ENCODE assay signal across 6 cellular contexts in the genomic region with DNA sequence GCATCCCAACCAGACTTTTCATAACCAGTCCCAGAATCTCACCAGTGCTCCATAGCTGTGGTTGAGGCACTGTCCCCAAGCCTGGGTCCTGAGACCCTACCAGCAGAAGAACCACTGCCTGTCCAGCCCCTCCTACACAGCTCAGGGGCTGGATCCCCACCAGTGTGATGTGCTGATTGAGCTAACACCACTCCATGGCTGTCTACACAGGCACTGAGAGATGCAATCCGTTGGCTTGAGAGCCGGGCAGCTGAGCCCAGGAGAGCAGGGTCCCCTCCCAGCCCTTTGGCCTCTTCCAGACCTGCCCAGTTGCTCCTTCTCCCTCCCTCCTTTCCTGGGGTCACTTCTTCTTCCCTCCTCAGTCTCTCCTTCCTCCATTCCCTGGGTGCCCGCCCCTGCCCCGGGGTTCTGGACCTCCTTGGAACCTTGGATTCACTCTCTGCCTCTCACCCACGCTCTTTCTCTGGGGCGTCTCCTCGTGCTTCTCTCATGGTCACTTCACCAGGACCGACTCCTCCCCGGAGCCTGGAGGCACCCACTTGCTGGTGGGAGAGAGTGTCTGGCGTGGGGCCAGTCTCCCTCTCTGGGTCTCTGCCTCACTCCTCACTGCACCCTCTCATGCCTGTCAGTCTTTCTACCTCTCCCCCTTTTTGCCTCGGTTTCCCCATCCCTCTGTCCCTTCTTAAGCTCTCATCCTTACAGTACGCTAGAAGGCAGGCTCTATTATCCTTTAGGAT. TPM values are rescaled to one million over a fixed set of nuclear protein-coding genes. Genes with fewer than 3 reads are reported as not detected.
DNase-seq lines count a peak whose midpoint lies in the region; ATAC-seq, FAIRE-seq and TF ChIP-seq lines count a peak whose summit lies in the region.

No MANE protein-coding gene starts in this region.

- peaks cover 26% of the 10 kb centered on the region for H3K79me2 ChIP-seq in K562 (ENCODE audit: control insufficient read depth, insufficient read depth, low read length)

- no peak for TF ChIP-seq RAD21 in K562 (CRISPR knock-in tag; conservative IDR thresholded peaks at IDR 0.05 in 1 of 2, IDR thresholded peaks at IDR 0.05 in 1 of 2)

- peak overlapping the region; percentile 38 for H3K4me3 Mint-ChIP-seq in natural killer cell treated with Interleukin-12 subunit alpha and Interleukin-12 subunit beta and Interleukin-15 and Interleukin-18, amount 100 ng/mL, for 72 hours

- H3K9me3 ChIP-seq in K562 (replicated peaks; ENCODE audit: control insufficient read depth, insufficient read depth, low read depth, low read length) = no peaks in the 10 kb centered on the region

- peak overlapping the region; percentile 91 for H2AFZ ChIP-seq in K562 (ENCODE audit: low read depth, low read length)

- TF ChIP-seq EP300 in K562 (IDR thresholded peaks at IDR 0.05; ENCODE audit: low read length) = no peak

- no peaks in the 10 kb centered on the region for H4K20me1 ChIP-seq in K562 (replicated peaks; ENCODE audit: control insufficient read depth, insufficient read depth, low read length)

- H3K4me1 Mint-ChIP-seq in natural killer cell treated with Interleukin-12 subunit alpha and Interleukin-12 subunit beta and Interleukin-15 and Interleukin-18, amount 100 ng/mL, for 72 hours (ENCODE audit: low read depth in 2 of 2) = peaks cover 23 to 32% of the 10 kb centered on the region in 2 donors

- H3K27ac Mint-ChIP-seq in natural killer cell treated with Interleukin-12 subunit alpha and Interleukin-12 subunit beta and Interleukin-15 and Interleukin-18, amount 100 ng/mL, for 72 hours = peak overlapping the region; percentile 35 to 52

- H3K27me3 ChIP-seq in K562 (ENCODE audit: control insufficient read depth in 2 of 2, insufficient read depth in 2 of 2, low read length in 2 of 2) = no peaks in the 10 kb centered on the region

- H3K4me2 ChIP-seq in K562 (ENCODE audit: insufficient read depth, low read length) = peak overlapping the region; percentile 75

- peak; percentile 44 for ATAC-seq in K562
- ATAC-seq in natural killer cell treated with Interleukin-12 subunit alpha and Interleukin-12 subunit beta and Interleukin-15 and Interleukin-18, amount 100 ng/mL, for 72 hours = peak in 1 of 2 donors; percentile 1

- BruUV-seq in K562 (replicated peaks; lab: Mats Ljungman, UMichigan) = no TSS peak

- H3K27me3 Mint-ChIP-seq in natural killer cell treated with Interleukin-12 subunit alpha and Interleukin-12 subunit beta and Interleukin-15 and Interleukin-18, amount 100 ng/mL, for 72 hours = no peaks in the 10 kb centered on the region

- POLR2A ChIA-PET in K562 (lab: Yijun Ruan, JAX) = interaction anchor here (1.0 to 6.5 kb wide), 8 partner anchors 12 to 100 kb away, joined by 3 to 48 read pairs (median 10); partner anchors contain the start of genes MALAT1 and NEAT1

- in situ Hi-C loops in K562 (cut with MboI) = no loop called here

- intact Hi-C loops in K562 (cut with micrococcal nuclease) = no loop called here

- peaks cover 27% of the 10 kb centered on the region; the same call in 2 of the 3 replicates for H3K36me3 ChIP-seq in K562 (ENCODE audit: control insufficient read depth, insufficient read depth, low read length)

- DNase-seq in HFF-Myc (ENCODE audit: extremely low read depth, low read depth) (no peak), K562 (ENCODE audit: extremely low read depth in 1 of 4, low spot score in 3 of 4) (peak in 3 of 4 experiments; percentile 38 to 53 (median 45)), COR-L47 (lab: John Stamatoyannopoulos, UW) (no peak), NCI-H187 treated with DMSO at 0.1 percent for 48 hours (lab: John Stamatoyannopoulos, UW) (no peak)
- no peak for DNase-seq in natural killer cell treated with Interleukin-12 subunit alpha and Interleukin-12 subunit beta and Interleukin-15 and Interleukin-18, amount 100 ng/mL, for 72 hours (ENCODE audit: low spot score)
- no peak for DNase-seq in activated CD4-positive, CD25-positive, alpha-beta regulatory T cell (lab: John Stamatoyannopoulos, UW)

- peak overlapping the region; percentile 58 for H3K27ac ChIP-seq in K562 (ENCODE audit: extremely low read depth, low read depth, low read length)

- no peaks in the 10 kb centered on the region for H3K36me3 Mint-ChIP-seq in natural killer cell treated with Interleukin-12 subunit alpha and Interleukin-12 subunit beta and Interleukin-15 and Interleukin-18, amount 100 ng/mL, for 72 hours

- H3K9me1 ChIP-seq in K562 (ENCODE audit: control insufficient read depth, insufficient read depth, low read length) = peaks cover 4% of the 10 kb centered on the region

- H3K4me3 ChIP-seq in HFF-Myc (replicated peaks; ENCODE audit: low read depth, low read length) (peak overlapping the region; percentile 25), K562 (peak overlapping the region; percentile 17; the same call in 1 of the 2 replicates)

- TF ChIP-seq CTCF in HFF-Myc (IDR thresholded peaks at IDR 0.05; ENCODE audit: low read depth, low read length, missing control alignments) = no peak
- TF ChIP-seq CTCF in K562 (IDR thresholded peaks at IDR 0.05 in 2 of 3, conservative IDR thresholded peaks at IDR 0.05 in 1 of 3; ENCODE audit: insufficient read depth in 2 of 3, low read depth in 1 of 3, low read length in 3 of 3) = no peak

- 28% methylated on average over 12 of the region's 12 CpGs for WGBS in K562 (ENCODE audit: insufficient coverage, low coverage, missing lambda C conversion rate)

- CTCF ChIA-PET in K562 (lab: Yijun Ruan, JAX; ENCODE audit: low intra/inter-chr PET ratio) = no interaction called here

- H3K9me3 Mint-ChIP-seq in natural killer cell treated with Interleukin-12 subunit alpha and Interleukin-12 subunit beta and Interleukin-15 and Interleukin-18, amount 100 ng/mL, for 72 hours = no peaks in the 10 kb centered on the region

- FAIRE-seq in K562 (lab: Jason Lieb, UNC) = no peak

- H3K9ac ChIP-seq in K562 (ENCODE audit: insufficient read depth in 1 of 2, low read depth in 2 of 2, low read length in 2 of 2) = peak overlapping the region; percentile 55 to 87; a peak in 3 of 4 replicates

- no peak for TF ChIP-seq POLR2A in K562 (conservative IDR thresholded peaks at IDR 0.05)

- H3K4me1 ChIP-seq in K562 (replicated peaks in 1 of 2; ENCODE audit: control insufficient read depth in 2 of 2, insufficient read depth in 2 of 2, low read length in 2 of 2) = peaks cover 38 to 44% of the 10 kb centered on the region in 2 experiments

RNA-seq across cellular contexts. Expression of gene SCYL1, which starts 0.7 kb away (rescaled TPM):
- total RNA-seq in K562 (2011; cell fraction: chromatin; rRNA removed; ENCODE audit: low replicate concordance) = 59.7 and 207 TPM in 2 replicates
- 125 and 130 TPM in 2 replicates for total RNA-seq in K562 (2011; cell fraction: nucleolus; rRNA removed)
- total RNA-seq in K562 (2011; cell fraction: nucleoplasm; rRNA removed) = 91.0 and 98.2 TPM in 2 replicates
- 145 and 156 TPM in 2 replicates for total RNA-seq in K562 (2014; rRNA removed)
- total RNA-seq in K562 (2014; rRNA removed; fragmentation: Illumina TruSeq; extraction: Trizol) = 14.2 and 20.2 TPM in 2 replicates
- total RNA-seq in K562 (2015; rRNA removed; fragmentation: Illumina TruSeq; extraction: Trizol) = 57.6 and 59.0 TPM in 2 replicates
- 113 and 115 TPM in 2 replicates for total RNA-seq in K562 (2021)
- 55.0 and 79.2 TPM in 2 replicates for polyA plus RNA-seq in K562 (2011; rRNA removed)
- polyA plus RNA-seq in K562 (2011; cell fraction: cytosol; rRNA removed) = 121 and 188 TPM in 2 replicates
- 124 and 172 TPM in 2 replicates for polyA plus RNA-seq in K562 (2011; cell fraction: nucleus; rRNA removed)
- 54.7 and 95.3 TPM in 2 replicates for polyA plus RNA-seq in K562 (2012)
- polyA plus RNA-seq in K562 (2014; fragmentation: Illumina TruSeq; extraction: Trizol) = 76.1 and 81.3 TPM in 2 replicates
- polyA plus RNA-seq in K562 (2014; fragmentation: Nextera tagmentation; extraction: Ambion mirVana) = 1 to 10 TPM; 1.9 to 4.7 TPM
- 96.0 and 104 TPM in 2 replicates for polyA plus RNA-seq in K562 (2014; rRNA removed)
- 27.0 and 42.0 TPM in 2 replicates for polyA minus RNA-seq in K562 (2011; rRNA and poly(A)+ RNA removed)
- 62.5 and 74.3 TPM in 2 replicates for polyA minus RNA-seq in K562 (2011; cell fraction: cytosol; rRNA and poly(A)+ RNA removed)
- polyA minus RNA-seq in K562 (2011; cell fraction: nucleus; rRNA and poly(A)+ RNA removed) = 31.2 and 38.2 TPM in 2 replicates
- 100 to 1,000 TPM in 1 of 2 donors, 10 to 100 TPM in 1; 84.5 to 112 TPM for total RNA-seq in natural killer cell treated with Interleukin-12 subunit alpha and Interleukin-12 subunit beta and Interleukin-15 and Interleukin-18, amount 100 ng/mL, for 72 hours

RNA-seq across cellular contexts. Expression of gene MALAT1, which starts 25.3 kb away (rescaled TPM):
- 25,088 and 54,166 TPM in 2 replicates for total RNA-seq in K562 (2011; cell fraction: chromatin; rRNA removed; ENCODE audit: low replicate concordance)
- 9,055 and 12,105 TPM in 2 replicates for total RNA-seq in K562 (2011; cell fraction: nucleolus; rRNA removed)
- 29,585 and 58,308 TPM in 2 replicates for total RNA-seq in K562 (2011; cell fraction: nucleoplasm; rRNA removed)
- 1,943 and 2,212 TPM in 2 replicates for total RNA-seq in K562 (2014; rRNA removed)
- total RNA-seq in K562 (2014; rRNA removed; fragmentation: Illumina TruSeq; extraction: Trizol) = 2,548 and 2,859 TPM in 2 replicates
- 2,437 and 2,551 TPM in 2 replicates for total RNA-seq in K562 (2015; rRNA removed; fragmentation: Illumina TruSeq; extraction: Trizol)
- total RNA-seq in K562 (2021) = 4,052 and 5,928 TPM in 2 replicates
- polyA plus RNA-seq in K562 (2011; rRNA removed) = 980 and 1,205 TPM in 2 replicates
- 93.6 and 371 TPM in 2 replicates for polyA plus RNA-seq in K562 (2011; cell fraction: cytosol; rRNA removed)
- 5,475 and 8,513 TPM in 2 replicates for polyA plus RNA-seq in K562 (2011; cell fraction: nucleus; rRNA removed)
- 1,113 and 1,346 TPM in 2 replicates for polyA plus RNA-seq in K562 (2012)
- polyA plus RNA-seq in K562 (2014; fragmentation: Illumina TruSeq; extraction: Trizol) = 363 and 398 TPM in 2 replicates
- 1,000 to 10,000 TPM; 1,606 to 8,715 TPM for polyA plus RNA-seq in K562 (2014; fragmentation: Nextera tagmentation; extraction: Ambion mirVana)
- polyA plus RNA-seq in K562 (2014; rRNA removed) = 1,666 and 2,351 TPM in 2 replicates
- 5,106 and 10,064 TPM in 2 replicates for polyA minus RNA-seq in K562 (2011; rRNA and poly(A)+ RNA removed)
- polyA minus RNA-seq in K562 (2011; cell fraction: cytosol; rRNA and poly(A)+ RNA removed) = 2,869 and 5,041 TPM in 2 replicates
- polyA minus RNA-seq in K562 (2011; cell fraction: nucleus; rRNA and poly(A)+ RNA removed) = 20,177 and 33,147 TPM in 2 replicates
- total RNA-seq in natural killer cell treated with Interleukin-12 subunit alpha and Interleukin-12 subunit beta and Interleukin-15 and Interleukin-18, amount 100 ng/mL, for 72 hours = 1,000 to 10,000 TPM; 6,610 to 7,236 TPM

RNA-seq across cellular contexts. Expression of gene LTBP3, which starts 34.0 kb away (rescaled TPM):
- 78.9 and 182 TPM in 2 replicates for total RNA-seq in K562 (2011; cell fraction: chromatin; rRNA removed; ENCODE audit: low replicate concordance)
- 71.7 and 81.2 TPM in 2 replicates for total RNA-seq in K562 (2011; cell fraction: nucleolus; rRNA removed)
- total RNA-seq in K562 (2011; cell fraction: nucleoplasm; rRNA removed) = 77.2 and 120 TPM in 2 replicates
- total RNA-seq in K562 (2014; rRNA removed) = 15.0 and 19.3 TPM in 2 replicates
- total RNA-seq in K562 (2014; rRNA removed; fragmentation: Illumina TruSeq; extraction: Trizol) = 1.3 and 1.7 TPM in 2 replicates
- total RNA-seq in K562 (2015; rRNA removed; fragmentation: Illumina TruSeq; extraction: Trizol) = 3.8 and 4.4 TPM in 2 replicates
- total RNA-seq in K562 (2021) = 17.1 and 18.8 TPM in 2 replicates
- 7.4 and 17.0 TPM in 2 replicates for polyA plus RNA-seq in K562 (2011; rRNA removed)
- 13.4 and 20.3 TPM in 2 replicates for polyA plus RNA-seq in K562 (2011; cell fraction: cytosol; rRNA removed)
- polyA plus RNA-seq in K562 (2011; cell fraction: nucleus; rRNA removed) = 102 and 163 TPM in 2 replicates
- polyA plus RNA-seq in K562 (2012) = 19.2 and 25.7 TPM in 2 replicates
- 4.8 and 6.9 TPM in 2 replicates for polyA plus RNA-seq in K562 (2014; fragmentation: Illumina TruSeq; extraction: Trizol)
- polyA plus RNA-seq in K562 (2014; fragmentation: Nextera tagmentation; extraction: Ambion mirVana) = under 1 TPM; 0.06 to 0.14 TPM
- 14.6 and 20.5 TPM in 2 replicates for polyA plus RNA-seq in K562 (2014; rRNA removed)
- polyA minus RNA-seq in K562 (2011; rRNA and poly(A)+ RNA removed) = 6.4 and 7.8 TPM in 2 replicates
- 7.6 and 12.6 TPM in 2 replicates for polyA minus RNA-seq in K562 (2011; cell fraction: cytosol; rRNA and poly(A)+ RNA removed)
- polyA minus RNA-seq in K562 (2011; cell fraction: nucleus; rRNA and poly(A)+ RNA removed) = 18.2 and 23.1 TPM in 2 replicates
- total RNA-seq in natural killer cell treated with Interleukin-12 subunit alpha and Interleukin-12 subunit beta and Interleukin-15 and Interleukin-18, amount 100 ng/mL, for 72 hours = 10 to 100 TPM; 42.3 to 60.2 TPM

RNA-seq across cellular contexts. Expression of gene ZNRD2, which starts 46.1 kb away (rescaled TPM):
- 16.9 and 90.0 TPM in 2 replicates for total RNA-seq in K562 (2011; cell fraction: chromatin; rRNA removed; ENCODE audit: low replicate concordance)
- total RNA-seq in K562 (2011; cell fraction: nucleolus; rRNA removed) = 98.3 and 115 TPM in 2 replicates
- total RNA-seq in K562 (2011; cell fraction: nucleoplasm; rRNA removed) = 36.5 and 47.7 TPM in 2 replicates
- total RNA-seq in K562 (2014; rRNA removed) = 129 and 153 TPM in 2 replicates
- total RNA-seq in K562 (2014; rRNA removed; fragmentation: Illumina TruSeq; extraction: Trizol) = 8.5 and 13.4 TPM in 2 replicates
- total RNA-seq in K562 (2015; rRNA removed; fragmentation: Illumina TruSeq; extraction: Trizol) = 60.4 and 61.8 TPM in 2 replicates
- 106 and 114 TPM in 2 replicates for total RNA-seq in K562 (2021)
- 40.4 and 51.9 TPM in 2 replicates for polyA plus RNA-seq in K562 (2011; rRNA removed)
- polyA plus RNA-seq in K562 (2011; cell fraction: cytosol; rRNA removed) = 70.6 and 201 TPM in 2 replicates
- polyA plus RNA-seq in K562 (2011; cell fraction: nucleus; rRNA removed) = 69.6 and 90.0 TPM in 2 replicates
- 75.0 and 123 TPM in 2 replicates for polyA plus RNA-seq in K562 (2012)
- polyA plus RNA-seq in K562 (2014; fragmentation: Illumina TruSeq; extraction: Trizol) = 16.6 and 77.3 TPM in 2 replicates
- polyA plus RNA-seq in K562 (2014; fragmentation: Nextera tagmentation; extraction: Ambion mirVana) = 10 to 100 TPM; 35.6 to 66.3 TPM
- 123 and 130 TPM in 2 replicates for polyA plus RNA-seq in K562 (2014; rRNA removed)
- polyA minus RNA-seq in K562 (2011; rRNA and poly(A)+ RNA removed) = 7.4 TPM in 2 replicates
- 22.4 and 23.0 TPM in 2 replicates for polyA minus RNA-seq in K562 (2011; cell fraction: cytosol; rRNA and poly(A)+ RNA removed)
- polyA minus RNA-seq in K562 (2011; cell fraction: nucleus; rRNA and poly(A)+ RNA removed) = 61.0 and 62.0 TPM in 2 replicates
- total RNA-seq in natural killer cell treated with Interleukin-12 subunit alpha and Interleukin-12 subunit beta and Interleukin-15 and Interleukin-18, amount 100 ng/mL, for 72 hours = 10 to 100 TPM; 55.8 to 89.3 TPM

RNA-seq across cellular contexts. Expression of gene FAM89B, which starts 48.2 kb away (rescaled TPM):
- 6.1 and 32.6 TPM in 2 replicates for total RNA-seq in K562 (2011; cell fraction: chromatin; rRNA removed; ENCODE audit: low replicate concordance)
- 30.5 and 31.9 TPM in 2 replicates for total RNA-seq in K562 (2011; cell fraction: nucleolus; rRNA removed)
- total RNA-seq in K562 (2011; cell fraction: nucleoplasm; rRNA removed) = 14.4 and 16.7 TPM in 2 replicates
- 26.1 and 36.0 TPM in 2 replicates for total RNA-seq in K562 (2014; rRNA removed)
- 3.2 and 4.2 TPM in 2 replicates for total RNA-seq in K562 (2014; rRNA removed; fragmentation: Illumina TruSeq; extraction: Trizol)
- total RNA-seq in K562 (2015; rRNA removed; fragmentation: Illumina TruSeq; extraction: Trizol) = 12.3 and 12.6 TPM in 2 replicates
- total RNA-seq in K562 (2021) = 24.2 and 26.9 TPM in 2 replicates
- 9.7 and 12.3 TPM in 2 replicates for polyA plus RNA-seq in K562 (2011; rRNA removed)
- 21.6 and 65.1 TPM in 2 replicates for polyA plus RNA-seq in K562 (2011; cell fraction: cytosol; rRNA removed)
- 29.6 and 55.3 TPM in 2 replicates for polyA plus RNA-seq in K562 (2011; cell fraction: nucleus; rRNA removed)
- polyA plus RNA-seq in K562 (2012) = 17.8 and 26.2 TPM in 2 replicates
- polyA plus RNA-seq in K562 (2014; fragmentation: Illumina TruSeq; extraction: Trizol) = 11.9 and 21.9 TPM in 2 replicates
- polyA plus RNA-seq in K562 (2014; fragmentation: Nextera tagmentation; extraction: Ambion mirVana) = under 1 TPM; 0.32 to 0.83 TPM
- 27.6 and 33.4 TPM in 2 replicates for polyA plus RNA-seq in K562 (2014; rRNA removed)
- 2.2 and 3.2 TPM in 2 replicates for polyA minus RNA-seq in K562 (2011; rRNA and poly(A)+ RNA removed)
- polyA minus RNA-seq in K562 (2011; cell fraction: cytosol; rRNA and poly(A)+ RNA removed) = 7.2 and 7.9 TPM in 2 replicates
- polyA minus RNA-seq in K562 (2011; cell fraction: nucleus; rRNA and poly(A)+ RNA removed) = 22.2 and 25.9 TPM in 2 replicates
- 10 to 100 TPM; 38.0 to 71.5 TPM for total RNA-seq in natural killer cell treated with Interleukin-12 subunit alpha and Interleukin-12 subunit beta and Interleukin-15 and Interleukin-18, amount 100 ng/mL, for 72 hours

Comparison
In these comparisons a context has a peak if more than half of its experiments do, and no peak if none do; other contexts are left out.
1. DNase-seq: peak in K562 (3 of 4); none in HFF-Myc (single experiment), natural killer cell treated with Interleukin-12 subunit alpha and Interleukin-12 subunit beta and Interleukin-15 and Interleukin-18, amount 100 ng/mL, for 72 hours (single experiment), activated CD4-positive, CD25-positive, alpha-beta regulatory T cell (0 of 4), COR-L47 (single experiment) and NCI-H187 treated with DMSO at 0.1 percent for 48 hours (single experiment).